21 cellular contexts compared by ENCODE assay signal in genomic region chr7:143327903-143328302, GRCh38. TPM values are rescaled to one million over a fixed set of nuclear protein-coding genes. Genes with fewer than 3 reads are reported as not detected.
DNase-seq lines count a peak whose midpoint lies in the region; ATAC-seq and TF ChIP-seq lines count a peak whose summit lies in the region.
"Had no signal": no experiment of that assay in that cellular context is flagged by ENCODE, and none has a peak within 500 bp of the region (broad histone marks: within the 10 kb centered on the region; RNA-seq: fewer than 3 reads in every experiment).

No MANE protein-coding gene starts in this region.

- no peak overlapping the region for H3K4me3 Mint-ChIP-seq in activated CD4-positive, alpha-beta memory T cell treated with anti-CD3 and anti-CD28 coated beads for 36 hours

- CTCF ChIA-PET in activated CD4-positive, alpha-beta memory T cell treated with anti-CD3 and anti-CD28 coated beads for 36 hours (lab: Charles Lee) = interaction anchor here (1.1 to 1.5 kb wide), 3 partner anchors 9 to 18 kb away, joined by 3 to 4 read pairs (median 3); no protein-coding TSS in a partner anchor

- no peak overlapping the region for H3K27ac Mint-ChIP-seq in activated CD4-positive, alpha-beta memory T cell treated with anti-CD3 and anti-CD28 coated beads for 36 hours
- H3K27ac Mint-ChIP-seq: activated naive CD4-positive, alpha-beta T cell treated with anti-CD3 and anti-CD28 coated beads, Interleukin-2, amount 50 U/mL, for 72 hours had no signal

- POLR2A ChIA-PET in activated CD4-positive, alpha-beta memory T cell treated with anti-CD3 and anti-CD28 coated beads for 36 hours (lab: Charles Lee) = no interaction called here

- no peaks in the 10 kb centered on the region for H3K9me3 Mint-ChIP-seq in activated CD4-positive, alpha-beta memory T cell treated with anti-CD3 and anti-CD28 coated beads for 36 hours
- H3K9me3 Mint-ChIP-seq: activated naive CD4-positive, alpha-beta T cell treated with anti-CD3 and anti-CD28 coated beads, Interleukin-2, amount 50 U/mL, for 72 hours had no signal

- intact Hi-C loops in activated CD4-positive, alpha-beta memory T cell treated with anti-CD3 and anti-CD28 coated beads for 36 hours (cut with micrococcal nuclease) = no loop called here

- no peaks in the 10 kb centered on the region for H3K36me3 Mint-ChIP-seq in activated CD4-positive, alpha-beta memory T cell treated with anti-CD3 and anti-CD28 coated beads for 36 hours
- H3K36me3 Mint-ChIP-seq: activated naive CD4-positive, alpha-beta T cell treated with anti-CD3 and anti-CD28 coated beads, Interleukin-2, amount 50 U/mL, for 72 hours had no signal

- peak overlapping the region; percentile 97; the same call in 1 of the 2 replicates for H3K27ac ChIP-seq in VCaP
- H3K27ac ChIP-seq in caudate nucleus (ENCODE audit: low read depth, low read length) = no peak overlapping the region

- ATAC-seq in GM18498 (IDR thresholded peaks at IDR 0.05; ENCODE audit: unreplicated experiment) = peak; percentile 50
- ATAC-seq in GM19324 (IDR thresholded peaks at IDR 0.05; ENCODE audit: low FRiP score, unreplicated experiment) = peak; percentile 55
- peak; percentile 60 for ATAC-seq in HG03103 (IDR thresholded peaks at IDR 0.05; ENCODE audit: low read depth, unreplicated experiment)
- ATAC-seq: activated naive CD4-positive, alpha-beta T cell treated with anti-CD3 and anti-CD28 coated beads, Interleukin-2, amount 50 U/mL, for 72 hours; left ventricle myocardium superior had no signal

- TF ChIP-seq CTCF in VCaP (conservative IDR thresholded peaks at IDR 0.05) = no peak

- DNase-seq in activated CD8-positive, alpha-beta memory T cell treated with anti-CD3 and anti-CD28 coated beads, Interleukin-2, amount 50 U/mL, for 4 hours = no peak
- no peak for DNase-seq in activated CD4-positive, alpha-beta memory T cell treated with anti-CD3 and anti-CD28 coated beads for 36 hours
- DNase-seq in GM03348 (ENCODE audit: low spot score) (no peak), caudate nucleus (lab: John Stamatoyannopoulos, UW) (no peak)
- DNase-seq: DMS153; foreskin fibroblast; HCEC 1CT; left ventricle myocardium superior; NCI-H1694; NCI-H510A treated with DMSO at 0.1 percent for 48 hours; stimulated activated CD4-positive, alpha-beta T cell treated with anti-CD3 and anti-CD28 coated beads, Interleukin-15, amount 100 ng/mL, for 24 hours; T-helper 1 cell had no signal

- no peaks in the 10 kb centered on the region for H3K27me3 Mint-ChIP-seq in activated CD4-positive, alpha-beta memory T cell treated with anti-CD3 and anti-CD28 coated beads for 36 hours

- peaks cover 8% of the 10 kb centered on the region for H3K4me1 Mint-ChIP-seq in activated CD4-positive, alpha-beta memory T cell treated with anti-CD3 and anti-CD28 coated beads for 36 hours (ENCODE audit: low read depth)

RNA-seq across cellular contexts. Expression of gene CLCN1, which starts 12.0 kb away (rescaled TPM):
- total RNA-seq in activated CD4-positive, alpha-beta memory T cell treated with anti-CD3 and anti-CD28 coated beads for 36 hours = under 1 TPM in 1 of 2 experiments, not detected in 1; 0.17 TPM
- total RNA-seq: left ventricle myocardium superior, myocyte, pulmonary artery endothelial cell, RPMI7951, temporal lobe had no signal

RNA-seq across cellular contexts. Expression of gene FAM131B, which starts 34.6 kb away (rescaled TPM):
- total RNA-seq in activated CD4-positive, alpha-beta memory T cell treated with anti-CD3 and anti-CD28 coated beads for 36 hours = 1 to 10 TPM; 1.9 to 2.3 TPM
- total RNA-seq: RPMI7951 had no signal

RNA-seq across cellular contexts. Expression of gene CASP2, which starts 39.8 kb away (rescaled TPM):
- total RNA-seq in activated CD4-positive, alpha-beta memory T cell treated with anti-CD3 and anti-CD28 coated beads for 36 hours = 100 to 1,000 TPM; 117 to 129 TPM

RNA-seq across cellular contexts. Expression of gene TMEM139, which starts 43.1 kb away (rescaled TPM):
- total RNA-seq in activated CD4-positive, alpha-beta memory T cell treated with anti-CD3 and anti-CD28 coated beads for 36 hours = under 1 TPM; 0.29 to 0.70 TPM
- total RNA-seq: pulmonary artery endothelial cell, RPMI7951, temporal lobe had no signal

RNA-seq across cellular contexts. Expression of gene ZYX, which starts 53.2 kb away (rescaled TPM):
- 100 to 1,000 TPM; 137 to 140 TPM for total RNA-seq in activated CD4-positive, alpha-beta memory T cell treated with anti-CD3 and anti-CD28 coated beads for 36 hours
